In the genomic region with DNA sequence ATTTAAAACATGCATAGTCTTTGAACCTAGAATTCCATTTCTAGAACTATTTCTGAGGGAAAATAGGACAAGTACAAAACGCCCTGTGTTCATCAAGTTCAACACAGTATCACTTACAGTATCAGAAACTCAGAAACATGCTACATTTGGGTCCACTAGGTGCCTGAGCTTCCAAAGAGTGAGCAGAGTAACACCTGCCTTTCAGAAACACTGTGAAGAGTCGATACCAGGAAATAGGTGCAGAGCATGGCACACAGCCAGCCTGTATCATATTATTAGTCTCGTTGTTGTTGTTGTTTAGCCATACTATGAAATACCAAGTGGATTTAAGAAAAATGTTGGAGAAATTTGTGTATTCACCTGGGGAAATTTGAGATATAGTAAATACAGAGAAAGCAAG, we compare ENCODE assay signal across 17 cellular contexts.
"Had no signal": no experiment of that assay in that cellular context is flagged by ENCODE, and none has a peak within 500 bp of the region (broad histone marks: within the 10 kb centered on the region; RNA-seq: fewer than 3 reads in every experiment).

No MANE protein-coding gene starts in this region.

- DNase-seq: activated CD4-positive, alpha-beta memory T cell treated with anti-CD3 and anti-CD28 coated beads, Interleukin-2, amount 10 ng/mL, durations not matched to agents 7 days and 5 days; activated CD4-positive, alpha-beta T cell treated with anti-CD3 and anti-CD28 coated beads, Interleukin-2, amount 10 ng/mL, durations not matched to agents 24 days and 14 days; aorta; effector CD4-positive, alpha-beta T cell; erythroblast; foreskin fibroblast; left colon; mesenchymal stem cell; naive B cell; occipital lobe; right lobe of liver; stimulated activated CD4-positive, alpha-beta T cell treated with anti-CD3 and anti-CD28 coated beads, Interleukin-2, amount 100 ng/mL, for 24 hours; stomach had no signal

- ATAC-seq: activated CD4-positive, CD25-positive, alpha-beta regulatory T cell treated with anti-CD3 and anti-CD28 coated beads, Interleukin-2, amount 50 U/mL, for 24 hours; activated naive CD4-positive, alpha-beta T cell treated with anti-CD3 and anti-CD28 coated beads, Interleukin-2, amount 50 U/mL, for 72 hours; left colon; mucosa of descending colon; right lobe of liver; stimulated activated memory B cell treated with anti-CD40 and anti-IgM and Interleukin-4, amounts not matched to agents 10 μg/mL and 1 μg/mL and 100 μg/mL, for 72 hours had no signal
